In genomic region chr14:101980700-101981099, GRCh38 we compare ENCODE assay signal across 7 cellular contexts. TPM values are rescaled to one million over a fixed set of nuclear protein-coding genes. Genes with fewer than 3 reads are reported as not detected.
A peak's percentile ranks its signal among the peaks of the same experiment; 100 is the strongest.
DNase-seq lines count a peak whose midpoint lies in the region; ATAC-seq and TF ChIP-seq lines count a peak whose summit lies in the region.

No MANE protein-coding gene starts in this region.

- H3K27me3 Mint-ChIP-seq in HFFc6 (ENCODE audit: insufficient read depth) (no peaks in the 10 kb centered on the region), chondrocyte (ENCODE audit: low read depth) (no peaks in the 10 kb centered on the region), naive B cell (no peaks in the 10 kb centered on the region)

- DNase-seq in HFFc6 = peak; percentile 99
- peak; percentile 40 for DNase-seq in NB4 (ENCODE audit: low read depth)
- no peak for DNase-seq in chondrocyte (ENCODE audit: low spot score)
- no peak for DNase-seq in naive B cell
- no peak for DNase-seq in stimulated activated CD4-positive, alpha-beta T cell treated with anti-CD3 and anti-CD28 coated beads, Interleukin-4, amount 100 ng/mL, for 1 hour

- peak; percentile 99 for ATAC-seq in GM18511 (IDR thresholded peaks at IDR 0.05; ENCODE audit: unreplicated experiment)
- ATAC-seq in naive B cell (ENCODE audit: low read depth in 2 of 2) = no peak
- ATAC-seq in HG02840 (IDR thresholded peaks at IDR 0.05; ENCODE audit: low FRiP score, unreplicated experiment) = no peak

- H3K4me1 Mint-ChIP-seq in HFFc6 (ENCODE audit: low read depth) (peaks cover 49% of the 10 kb centered on the region), chondrocyte (ENCODE audit: low read depth) (peaks cover 47% of the 10 kb centered on the region), naive B cell (peaks cover 5 to 7% (median 6%) of the 10 kb centered on the region in 3 donors)

- H3K36me3 Mint-ChIP-seq in HFFc6 (ENCODE audit: low read depth) = peaks cover 46% of the 10 kb centered on the region
- H3K36me3 Mint-ChIP-seq in chondrocyte (ENCODE audit: low read depth) = peaks cover 39% of the 10 kb centered on the region
- peaks cover 19 to 25% of the 10 kb centered on the region in 2 donors for H3K36me3 Mint-ChIP-seq in naive B cell

- no peak for TF ChIP-seq POLR2A in NB4 (IDR thresholded peaks at IDR 0.05; ENCODE audit: extremely low read depth, insufficient read length)

- TF ChIP-seq CTCF in HFFc6 (IDR thresholded peaks at IDR 0.05) = no peak
- TF ChIP-seq CTCF in NB4 (IDR thresholded peaks at IDR 0.05; ENCODE audit: low read depth, low read length) = no peak
- TF ChIP-seq CTCF in chondrocyte (IDR thresholded peaks at IDR 0.05) = no peak

- H3K9me3 Mint-ChIP-seq in HFFc6 (no peaks in the 10 kb centered on the region), chondrocyte (ENCODE audit: low read depth) (no peaks in the 10 kb centered on the region), naive B cell (no peaks in the 10 kb centered on the region)

- no peak overlapping the region for H3K4me3 ChIP-seq in NB4 (ENCODE audit: low read depth, low read length)

- peak overlapping the region; percentile 67 for H3K4me3 Mint-ChIP-seq in HFFc6
- H3K4me3 Mint-ChIP-seq in chondrocyte (ENCODE audit: unreplicated experiment) = peak overlapping the region; percentile 6
- peak overlapping the region in 1 of 8 donors; percentile 24 for H3K4me3 Mint-ChIP-seq in naive B cell

- peak overlapping the region; percentile 93 for H3K27ac Mint-ChIP-seq in HFFc6
- peak overlapping the region; percentile 93 for H3K27ac Mint-ChIP-seq in chondrocyte (ENCODE audit: unreplicated experiment)
- H3K27ac Mint-ChIP-seq in naive B cell = peak overlapping the region in 5 of 6 donors; percentile 21 to 92 (median 70)

RNA-seq across cellular contexts. Expression of gene DYNC1H1, which starts 16.3 kb away (rescaled TPM):
- total RNA-seq in HFFc6 (2021; fragmentation: NEBNext Ultra II Directional; extraction: Animal tissue kit (Norgen Biotek cat#: 25700)) = 100 to 1,000 TPM; 364 to 643 (median 408) TPM
- 718 to 842 TPM (median 735 TPM) in 3 replicates for total RNA-seq in chondrocyte
- polyA plus RNA-seq in naive B cell (ENCODE audit: low read depth in 6 of 6) = 10 to 100 TPM in 5 of 6 donors, 1 to 10 TPM in 1; 7.4 to 40.9 (median 27.7) TPM

Comparison
In these comparisons a context has a peak if more than half of its experiments do, and no peak if none do; other contexts are left out.
1. DNase-seq: peak in HFFc6 (single experiment) and NB4 (single experiment); none in chondrocyte (single experiment), naive B cell (single experiment) and stimulated activated CD4-positive, alpha-beta T cell treated with anti-CD3 and anti-CD28 coated beads, Interleukin-4, amount 100 ng/mL, for 1 hour (single experiment).
2. Peak in every context shown above with its lines, with median percentiles within 50 percentile points of each other: H3K27ac Mint-ChIP-seq.